In the genomic region with DNA sequence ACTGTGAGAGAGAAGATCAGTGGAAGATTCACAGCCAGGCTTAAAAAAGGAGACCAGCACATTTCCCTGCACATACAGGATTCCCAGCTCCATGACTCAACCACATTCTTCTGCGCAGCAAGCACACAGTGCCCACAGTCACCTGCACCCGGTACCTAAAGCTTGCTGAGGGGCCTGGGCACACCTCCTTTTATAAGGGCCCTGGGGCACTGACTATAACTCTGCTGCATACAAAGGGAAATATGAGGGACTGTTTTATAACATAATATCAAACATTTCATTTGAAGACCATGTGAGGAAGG, we compare ENCODE assay signal across 1 cellular context.
TF ChIP-seq lines count a peak whose summit lies in the region.

No MANE protein-coding gene starts in this region.

TF ChIP-seq in H1, 55 proteins besides CTCF, POLR2A, EP300 and RAD21:
- TF ChIP-seq SP2 (IDR thresholded peaks at IDR 0.05; ENCODE audit: low read length) (no peak), SP4 (IDR thresholded peaks at IDR 0.05; ENCODE audit: low read length) (no peak), JUND (IDR thresholded peaks at IDR 0.05; ENCODE audit: low read length) (no peak), KDM1A (IDR thresholded peaks at IDR 0.05; ENCODE audit: borderline replicate concordance, low read length) (no peak), HDAC2 (IDR thresholded peaks at IDR 0.05; ENCODE audit: borderline replicate concordance in 1 of 2, low read depth in 2 of 2, low read length in 2 of 2) (no peak), CBX8 (IDR thresholded peaks at IDR 0.05; ENCODE audit: borderline replicate concordance, low read depth, low read length) (no peak), TEAD4 (IDR thresholded peaks at IDR 0.05; ENCODE audit: low read depth, low read length) (no peak), MAFK (IDR thresholded peaks at IDR 0.05; ENCODE audit: low read depth, low read length) (no peak), TCF12 (IDR thresholded peaks at IDR 0.05; ENCODE audit: low read depth, low read length) (no peak), SIN3A (conservative IDR thresholded peaks at IDR 0.05 in 1 of 2, IDR thresholded peaks at IDR 0.05 in 1 of 2; ENCODE audit: low read depth in 1 of 2, low read length in 2 of 2) (no peak), RXRA (IDR thresholded peaks at IDR 0.05; ENCODE audit: insufficient read depth, low read depth, low read length) (no peak), BCL11A (IDR thresholded peaks at IDR 0.05; ENCODE audit: low read depth in 2 of 2, low read length in 2 of 2) (no peak), PHF8 (conservative IDR thresholded peaks at IDR 0.05; ENCODE audit: low read depth, low read length) (no peak), NRF1 (IDR thresholded peaks at IDR 0.05; ENCODE audit: low read depth, low read length) (no peak), GTF2F1 (IDR thresholded peaks at IDR 0.05; ENCODE audit: borderline replicate concordance, low read depth, low read length) (no peak), HDAC6 (IDR thresholded peaks at IDR 0.05; ENCODE audit: low read depth, low read length) (no peak)
- TF ChIP-seq, protein P1, sequence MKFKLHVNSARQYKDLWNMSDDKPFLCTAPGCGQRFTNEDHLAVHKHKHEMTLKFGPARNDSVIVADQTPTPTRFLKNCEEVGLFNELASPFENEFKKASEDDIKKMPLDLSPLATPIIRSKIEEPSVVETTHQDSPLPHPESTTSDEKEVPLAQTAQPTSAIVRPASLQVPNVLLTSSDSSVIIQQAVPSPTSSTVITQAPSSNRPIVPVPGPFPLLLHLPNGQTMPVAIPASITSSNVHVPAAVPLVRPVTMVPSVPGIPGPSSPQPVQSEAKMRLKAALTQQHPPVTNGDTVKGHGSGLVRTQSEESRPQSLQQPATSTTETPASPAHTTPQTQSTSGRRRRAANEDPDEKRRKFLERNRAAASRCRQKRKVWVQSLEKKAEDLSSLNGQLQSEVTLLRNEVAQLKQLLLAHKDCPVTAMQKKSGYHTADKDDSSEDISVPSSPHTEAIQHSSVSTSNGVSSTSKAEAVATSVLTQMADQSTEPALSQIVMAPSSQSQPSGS (IDR thresholded peaks at IDR 0.05; ENCODE audit: low read length): no peak
- TF ChIP-seq, protein P2, sequence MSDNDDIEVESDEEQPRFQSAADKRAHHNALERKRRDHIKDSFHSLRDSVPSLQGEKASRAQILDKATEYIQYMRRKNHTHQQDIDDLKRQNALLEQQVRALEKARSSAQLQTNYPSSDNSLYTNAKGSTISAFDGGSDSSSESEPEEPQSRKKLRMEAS (IDR thresholded peaks at IDR 0.05): no peak
- TF ChIP-seq, protein P3, sequence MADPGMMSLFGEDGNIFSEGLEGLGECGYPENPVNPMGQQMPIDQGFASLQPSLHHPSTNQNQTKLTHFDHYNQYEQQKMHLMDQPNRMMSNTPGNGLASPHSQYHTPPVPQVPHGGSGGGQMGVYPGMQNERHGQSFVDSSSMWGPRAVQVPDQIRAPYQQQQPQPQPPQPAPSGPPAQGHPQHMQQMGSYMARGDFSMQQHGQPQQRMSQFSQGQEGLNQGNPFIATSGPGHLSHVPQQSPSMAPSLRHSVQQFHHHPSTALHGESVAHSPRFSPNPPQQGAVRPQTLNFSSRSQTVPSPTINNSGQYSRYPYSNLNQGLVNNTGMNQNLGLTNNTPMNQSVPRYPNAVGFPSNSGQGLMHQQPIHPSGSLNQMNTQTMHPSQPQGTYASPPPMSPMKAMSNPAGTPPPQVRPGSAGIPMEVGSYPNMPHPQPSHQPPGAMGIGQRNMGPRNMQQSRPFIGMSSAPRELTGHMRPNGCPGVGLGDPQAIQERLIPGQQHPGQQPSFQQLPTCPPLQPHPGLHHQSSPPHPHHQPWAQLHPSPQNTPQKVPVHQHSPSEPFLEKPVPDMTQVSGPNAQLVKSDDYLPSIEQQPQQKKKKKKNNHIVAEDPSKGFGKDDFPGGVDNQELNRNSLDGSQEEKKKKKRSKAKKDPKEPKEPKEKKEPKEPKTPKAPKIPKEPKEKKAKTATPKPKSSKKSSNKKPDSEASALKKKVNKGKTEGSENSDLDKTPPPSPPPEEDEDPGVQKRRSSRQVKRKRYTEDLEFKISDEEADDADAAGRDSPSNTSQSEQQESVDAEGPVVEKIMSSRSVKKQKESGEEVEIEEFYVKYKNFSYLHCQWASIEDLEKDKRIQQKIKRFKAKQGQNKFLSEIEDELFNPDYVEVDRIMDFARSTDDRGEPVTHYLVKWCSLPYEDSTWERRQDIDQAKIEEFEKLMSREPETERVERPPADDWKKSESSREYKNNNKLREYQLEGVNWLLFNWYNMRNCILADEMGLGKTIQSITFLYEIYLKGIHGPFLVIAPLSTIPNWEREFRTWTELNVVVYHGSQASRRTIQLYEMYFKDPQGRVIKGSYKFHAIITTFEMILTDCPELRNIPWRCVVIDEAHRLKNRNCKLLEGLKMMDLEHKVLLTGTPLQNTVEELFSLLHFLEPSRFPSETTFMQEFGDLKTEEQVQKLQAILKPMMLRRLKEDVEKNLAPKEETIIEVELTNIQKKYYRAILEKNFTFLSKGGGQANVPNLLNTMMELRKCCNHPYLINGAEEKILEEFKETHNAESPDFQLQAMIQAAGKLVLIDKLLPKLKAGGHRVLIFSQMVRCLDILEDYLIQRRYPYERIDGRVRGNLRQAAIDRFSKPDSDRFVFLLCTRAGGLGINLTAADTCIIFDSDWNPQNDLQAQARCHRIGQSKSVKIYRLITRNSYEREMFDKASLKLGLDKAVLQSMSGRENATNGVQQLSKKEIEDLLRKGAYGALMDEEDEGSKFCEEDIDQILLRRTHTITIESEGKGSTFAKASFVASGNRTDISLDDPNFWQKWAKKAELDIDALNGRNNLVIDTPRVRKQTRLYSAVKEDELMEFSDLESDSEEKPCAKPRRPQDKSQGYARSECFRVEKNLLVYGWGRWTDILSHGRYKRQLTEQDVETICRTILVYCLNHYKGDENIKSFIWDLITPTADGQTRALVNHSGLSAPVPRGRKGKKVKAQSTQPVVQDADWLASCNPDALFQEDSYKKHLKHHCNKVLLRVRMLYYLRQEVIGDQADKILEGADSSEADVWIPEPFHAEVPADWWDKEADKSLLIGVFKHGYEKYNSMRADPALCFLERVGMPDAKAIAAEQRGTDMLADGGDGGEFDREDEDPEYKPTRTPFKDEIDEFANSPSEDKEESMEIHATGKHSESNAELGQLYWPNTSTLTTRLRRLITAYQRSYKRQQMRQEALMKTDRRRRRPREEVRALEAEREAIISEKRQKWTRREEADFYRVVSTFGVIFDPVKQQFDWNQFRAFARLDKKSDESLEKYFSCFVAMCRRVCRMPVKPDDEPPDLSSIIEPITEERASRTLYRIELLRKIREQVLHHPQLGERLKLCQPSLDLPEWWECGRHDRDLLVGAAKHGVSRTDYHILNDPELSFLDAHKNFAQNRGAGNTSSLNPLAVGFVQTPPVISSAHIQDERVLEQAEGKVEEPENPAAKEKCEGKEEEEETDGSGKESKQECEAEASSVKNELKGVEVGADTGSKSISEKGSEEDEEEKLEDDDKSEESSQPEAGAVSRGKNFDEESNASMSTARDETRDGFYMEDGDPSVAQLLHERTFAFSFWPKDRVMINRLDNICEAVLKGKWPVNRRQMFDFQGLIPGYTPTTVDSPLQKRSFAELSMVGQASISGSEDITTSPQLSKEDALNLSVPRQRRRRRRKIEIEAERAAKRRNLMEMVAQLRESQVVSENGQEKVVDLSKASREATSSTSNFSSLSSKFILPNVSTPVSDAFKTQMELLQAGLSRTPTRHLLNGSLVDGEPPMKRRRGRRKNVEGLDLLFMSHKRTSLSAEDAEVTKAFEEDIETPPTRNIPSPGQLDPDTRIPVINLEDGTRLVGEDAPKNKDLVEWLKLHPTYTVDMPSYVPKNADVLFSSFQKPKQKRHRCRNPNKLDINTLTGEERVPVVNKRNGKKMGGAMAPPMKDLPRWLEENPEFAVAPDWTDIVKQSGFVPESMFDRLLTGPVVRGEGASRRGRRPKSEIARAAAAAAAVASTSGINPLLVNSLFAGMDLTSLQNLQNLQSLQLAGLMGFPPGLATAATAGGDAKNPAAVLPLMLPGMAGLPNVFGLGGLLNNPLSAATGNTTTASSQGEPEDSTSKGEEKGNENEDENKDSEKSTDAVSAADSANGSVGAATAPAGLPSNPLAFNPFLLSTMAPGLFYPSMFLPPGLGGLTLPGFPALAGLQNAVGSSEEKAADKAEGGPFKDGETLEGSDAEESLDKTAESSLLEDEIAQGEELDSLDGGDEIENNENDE (IDR thresholded peaks at IDR 0.05; ENCODE audit: insufficient replicate concordance, low read length): no peak
